In the genomic region with DNA sequence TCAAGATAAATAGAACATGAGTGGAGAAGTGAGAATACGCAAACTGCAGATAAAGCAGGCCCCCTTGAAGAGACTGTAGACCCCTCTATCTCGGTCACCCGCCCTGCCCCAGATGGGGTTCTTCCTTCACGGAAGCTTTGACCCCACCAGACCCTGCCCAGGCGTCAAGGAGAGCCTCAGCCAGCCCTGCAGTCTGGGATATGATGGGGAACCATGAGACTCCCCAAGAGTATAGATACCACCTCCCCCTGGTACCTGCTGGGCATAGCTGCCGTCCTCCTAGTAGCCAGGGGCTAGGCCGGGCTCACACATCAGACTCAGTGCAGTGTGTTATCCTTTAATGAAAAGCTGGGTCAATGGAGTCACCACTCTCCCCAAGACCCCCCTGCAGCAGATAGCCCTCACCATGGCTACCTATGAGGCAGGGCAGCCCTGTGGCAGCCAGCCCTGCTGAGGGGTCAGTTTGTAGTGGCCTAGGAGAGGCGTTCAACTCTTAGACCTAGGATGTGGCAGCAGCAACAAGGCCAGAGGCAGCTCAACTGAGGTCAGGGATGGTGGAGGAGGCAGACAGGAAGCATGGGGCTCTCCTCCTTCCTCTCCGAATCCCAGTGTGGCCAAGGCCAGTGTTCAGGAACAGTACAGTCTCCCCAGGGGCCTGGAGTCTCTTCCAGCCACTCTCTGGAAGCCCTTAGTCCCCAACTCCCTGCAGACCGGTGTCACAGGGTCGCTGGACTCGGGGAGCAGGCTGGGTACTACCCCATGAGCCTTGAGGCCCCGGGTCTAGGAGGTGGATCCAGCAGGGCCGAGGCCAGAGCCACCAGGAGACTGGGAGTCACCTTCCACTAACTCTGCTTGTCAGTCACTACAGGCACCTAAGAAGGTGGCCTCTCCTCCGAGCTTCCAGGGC, we compare ENCODE assay signal across 16 cellular contexts. TPM values are rescaled to one million over a fixed set of nuclear protein-coding genes. Genes with fewer than 3 reads are reported as not detected.
DNase-seq lines count a peak whose midpoint lies in the region; ATAC-seq, FAIRE-seq and TF ChIP-seq lines count a peak whose summit lies in the region.
"Had no signal": no experiment of that assay in that cellular context is flagged by ENCODE, and none has a peak within 500 bp of the region (broad histone marks: within the 10 kb centered on the region; RNA-seq: fewer than 3 reads in every experiment).

No MANE protein-coding gene starts in this region.

- peak overlapping the region; percentile 14 to 26 for H3K27ac Mint-ChIP-seq in activated naive CD4-positive, alpha-beta T cell treated with anti-CD3 and anti-CD28 coated beads, Interleukin-2, amount 50 U/mL, for 72 hours

- H3K4me2 ChIP-seq in hepatocyte, result no peak overlapping the region
- H3K4me2 ChIP-seq: PC-9 had no signal

- H3K4me1 ChIP-seq in pancreas (peaks cover 4 to 11% (median 11%) of the 10 kb centered on the region in 3 donors), vagina (peaks cover 12% of the 10 kb centered on the region), hepatocyte (ENCODE audit: insufficient read depth) (no peaks in the 10 kb centered on the region)

- H3K4me3 ChIP-seq in coronary artery (no peak overlapping the region), pancreas (no peak overlapping the region), vagina (no peak overlapping the region), hepatocyte (no peak overlapping the region)
- H3K4me3 ChIP-seq: PC-9 had no signal

- no peaks in the 10 kb centered on the region for H3K9me2 ChIP-seq in hepatocyte (replicated peaks; ENCODE audit: insufficient read depth)

- H2AFZ ChIP-seq in hepatocyte, result no peak overlapping the region
- H2AFZ ChIP-seq: PC-9 had no signal

- intact Hi-C loops in pancreas (cut with DNase I), result loop anchor here in 2 of 3 donors (5.0 kb wide), 1 partner anchor 34 kb away; no protein-coding TSS in a partner anchor
- intact Hi-C loops in vagina (cut with DNase I), result loop anchor here (5.0 kb wide), 1 partner anchor 34 kb away; no protein-coding TSS in a partner anchor

- H3K27me3 ChIP-seq in pancreas, result no peaks in the 10 kb centered on the region
- H3K27me3 ChIP-seq in vagina, result no peaks in the 10 kb centered on the region
- H3K27me3 ChIP-seq in hepatocyte, result no peaks in the 10 kb centered on the region

- DNase-seq in activated naive CD4-positive, alpha-beta T cell treated with anti-CD3 and anti-CD28 coated beads, Interleukin-2, amount 50 U/mL, for 72 hours (ENCODE audit: low spot score in 2 of 2), result peak in 1 of 2 donors; percentile 39
- no peak for DNase-seq in activated naive CD4-positive, alpha-beta T cell treated with Interleukin-2 at 50 U/mL for 16 hours
- DNase-seq in coronary artery (ENCODE audit: low spot score), result no peak
- DNase-seq in pancreas, result peak; percentile 2 to 58 (median 20)
- DNase-seq in vagina (ENCODE audit: extremely low spot score in 2 of 2), result peak in 1 of 2 donors; percentile 87
- no peak for DNase-seq in hepatocyte (ENCODE audit: low spot score)
- no peak for DNase-seq in nucleus accumbens (lab: John Stamatoyannopoulos, UW)
- DNase-seq: activated gamma-delta T cell, Calu3, H9, NCI-H1694 treated with DMSO at 0.1 percent for 48 hours, NCI-H524, PC-9 had no signal

- no peaks in the 10 kb centered on the region for H3K36me3 Mint-ChIP-seq in activated naive CD4-positive, alpha-beta T cell treated with anti-CD3 and anti-CD28 coated beads, Interleukin-2, amount 50 U/mL, for 72 hours

- H3K9me3 ChIP-seq in pancreas (no peaks in the 10 kb centered on the region), vagina (no peaks in the 10 kb centered on the region), hepatocyte (ENCODE audit: low read depth) (no peaks in the 10 kb centered on the region)

- WGBS in pancreas, 2 donors, result 77 to 83% methylated on average over 15 of the region's 15 CpGs
- 97% methylated on average over 15 of the region's 15 CpGs for WGBS in hepatocyte (ENCODE audit: low lambda C conversion rate, missing lambda C conversion rate)

- H3K9me3 Mint-ChIP-seq in activated naive CD4-positive, alpha-beta T cell treated with anti-CD3 and anti-CD28 coated beads, Interleukin-2, amount 50 U/mL, for 72 hours, result no peaks in the 10 kb centered on the region
- H3K9me3 Mint-ChIP-seq: H9; stimulated activated naive CD8-positive, alpha-beta T cell treated with anti-CD3 and anti-CD28 coated beads, Interleukin-15, amount 100 ng/mL, for 72 hours had no signal

- ATAC-seq in activated naive CD4-positive, alpha-beta T cell treated with anti-CD3 and anti-CD28 coated beads, Interleukin-2, amount 50 U/mL, for 72 hours, result no peak
- ATAC-seq in pancreas (no peak), GM18870 (IDR thresholded peaks at IDR 0.05; ENCODE audit: unreplicated experiment) (no peak)
- ATAC-seq: stimulated activated naive CD8-positive, alpha-beta T cell treated with anti-CD3 and anti-CD28 coated beads, Interleukin-15, amount 100 ng/mL, for 72 hours had no signal

- no peaks in the 10 kb centered on the region for H3K79me2 ChIP-seq in hepatocyte

- H4K20me1 ChIP-seq in hepatocyte (ENCODE audit: insufficient read depth, poor library complexity, severe bottlenecking), result no peaks in the 10 kb centered on the region

- H3K36me3 ChIP-seq in pancreas, result peaks cover 0 to 30% (median 0%) of the 10 kb centered on the region in 3 donors
- peaks cover 0 to 42% of the 10 kb centered on the region in 2 donors for H3K36me3 ChIP-seq in vagina
- H3K36me3 ChIP-seq in hepatocyte (replicated peaks; ENCODE audit: insufficient read depth, low read depth), result no peaks in the 10 kb centered on the region

- FAIRE-seq in pancreas (lab: Jason Lieb, UNC), result no peak

- H3K27ac ChIP-seq in coronary artery (peak overlapping the region; percentile 89 to 94), pancreas (no peak overlapping the region), vagina (peak overlapping the region; percentile 82), hepatocyte (no peak overlapping the region)
- H3K27ac ChIP-seq: PC-9 had no signal

- no peak for TF ChIP-seq POLR2A in vagina (IDR thresholded peaks at IDR 0.05)

- TF ChIP-seq CTCF in coronary artery (IDR thresholded peaks at IDR 0.05) (no peak), pancreas (IDR thresholded peaks at IDR 0.05) (no peak), vagina (IDR thresholded peaks at IDR 0.05) (no peak), hepatocyte (IDR thresholded peaks at IDR 0.05; ENCODE audit: poor library complexity) (no peak)

RNA-seq across cellular contexts. Expression of gene PLXNB1, which starts 26.1 kb away (rescaled TPM):
- total RNA-seq in activated naive CD4-positive, alpha-beta T cell treated with anti-CD3 and anti-CD28 coated beads, Interleukin-2, amount 50 U/mL, for 72 hours, result 1 to 10 TPM; 3.0 to 7.3 TPM
- total RNA-seq in pancreas (100 to 1,000 TPM in 1 of 6 donors, 10 to 100 TPM in 5; 47.8 to 103 (median 65.1) TPM), vagina (257 TPM), hepatocyte (73.2 and 74.5 TPM in 2 replicates)
- polyA plus RNA-seq in pancreas (100 to 1,000 TPM; 286 to 372 TPM), hepatocyte (71.3 and 79.0 TPM in 2 replicates)

RNA-seq across cellular contexts. Expression of gene FBXW12, which starts 31.8 kb away (rescaled TPM):
- not detected for total RNA-seq in activated naive CD4-positive, alpha-beta T cell treated with anti-CD3 and anti-CD28 coated beads, Interleukin-2, amount 50 U/mL, for 72 hours
- total RNA-seq in pancreas (1 to 10 TPM; 3.3 to 9.6 (median 6.2) TPM), vagina (not detected), hepatocyte (not detected in 2 replicates)
- polyA plus RNA-seq in pancreas (1 to 10 TPM; 2.7 to 5.6 TPM), hepatocyte (0.18 TPM in 1 of 2 replicates, not detected in the other)
- total RNA-seq: Calu3, LHCN-M2, PC-9 had no signal

RNA-seq across cellular contexts. Expression of gene CCDC51, which starts 36.1 kb away (rescaled TPM):
- 10 to 100 TPM; 21.7 to 27.1 TPM for total RNA-seq in activated naive CD4-positive, alpha-beta T cell treated with anti-CD3 and anti-CD28 coated beads, Interleukin-2, amount 50 U/mL, for 72 hours
- total RNA-seq in pancreas, result 1 to 10 TPM; 1.6 to 4.3 (median 3.3) TPM
- polyA plus RNA-seq in pancreas, result 1 to 10 TPM; 2.5 to 5.8 TPM
- 11.5 TPM for total RNA-seq in vagina
- 28.1 and 30.4 TPM in 2 replicates for total RNA-seq in hepatocyte
- 30.8 and 32.0 TPM in 2 replicates for polyA plus RNA-seq in hepatocyte

RNA-seq across cellular contexts. Expression of gene TMA7, which starts 36.3 kb away (rescaled TPM):
- total RNA-seq in activated naive CD4-positive, alpha-beta T cell treated with anti-CD3 and anti-CD28 coated beads, Interleukin-2, amount 50 U/mL, for 72 hours, result 100 to 1,000 TPM; 168 to 307 TPM
- total RNA-seq in pancreas, result 10 to 100 TPM; 59.0 to 83.8 (median 68.0) TPM
- polyA plus RNA-seq in pancreas, result 100 to 1,000 TPM; 278 to 320 TPM
- 251 TPM for total RNA-seq in vagina
- 345 and 381 TPM in 2 replicates for total RNA-seq in hepatocyte
- 503 and 581 TPM in 2 replicates for polyA plus RNA-seq in hepatocyte

RNA-seq across cellular contexts. Expression of gene ATRIP, which starts 42.8 kb away (rescaled TPM):
- total RNA-seq in activated naive CD4-positive, alpha-beta T cell treated with anti-CD3 and anti-CD28 coated beads, Interleukin-2, amount 50 U/mL, for 72 hours, result 10 to 100 TPM; 10.1 to 15.9 TPM
- total RNA-seq in pancreas, result 1 to 10 TPM; 2.0 to 3.4 (median 2.9) TPM
- polyA plus RNA-seq in pancreas, result 1 to 10 TPM; 4.3 to 4.8 TPM
- 13.8 TPM for total RNA-seq in vagina
- total RNA-seq in hepatocyte, result 4.5 and 4.9 TPM in 2 replicates
- polyA plus RNA-seq in hepatocyte, result 4.3 and 6.7 TPM in 2 replicates

Comparison
In these comparisons a context has a peak if more than half of its experiments do, and no peak if none do; other contexts are left out.
1. DNase-seq: peak in pancreas (6 of 6); none in activated naive CD4-positive, alpha-beta T cell treated with Interleukin-2 at 50 U/mL for 16 hours (single experiment), coronary artery (single experiment), hepatocyte (single experiment) and nucleus accumbens (0 of 56).
2. H3K27ac ChIP-seq: peak in coronary artery (2 of 2) and vagina (single experiment); none in pancreas (0 of 4) and hepatocyte (single experiment).